In the genomic region with DNA sequence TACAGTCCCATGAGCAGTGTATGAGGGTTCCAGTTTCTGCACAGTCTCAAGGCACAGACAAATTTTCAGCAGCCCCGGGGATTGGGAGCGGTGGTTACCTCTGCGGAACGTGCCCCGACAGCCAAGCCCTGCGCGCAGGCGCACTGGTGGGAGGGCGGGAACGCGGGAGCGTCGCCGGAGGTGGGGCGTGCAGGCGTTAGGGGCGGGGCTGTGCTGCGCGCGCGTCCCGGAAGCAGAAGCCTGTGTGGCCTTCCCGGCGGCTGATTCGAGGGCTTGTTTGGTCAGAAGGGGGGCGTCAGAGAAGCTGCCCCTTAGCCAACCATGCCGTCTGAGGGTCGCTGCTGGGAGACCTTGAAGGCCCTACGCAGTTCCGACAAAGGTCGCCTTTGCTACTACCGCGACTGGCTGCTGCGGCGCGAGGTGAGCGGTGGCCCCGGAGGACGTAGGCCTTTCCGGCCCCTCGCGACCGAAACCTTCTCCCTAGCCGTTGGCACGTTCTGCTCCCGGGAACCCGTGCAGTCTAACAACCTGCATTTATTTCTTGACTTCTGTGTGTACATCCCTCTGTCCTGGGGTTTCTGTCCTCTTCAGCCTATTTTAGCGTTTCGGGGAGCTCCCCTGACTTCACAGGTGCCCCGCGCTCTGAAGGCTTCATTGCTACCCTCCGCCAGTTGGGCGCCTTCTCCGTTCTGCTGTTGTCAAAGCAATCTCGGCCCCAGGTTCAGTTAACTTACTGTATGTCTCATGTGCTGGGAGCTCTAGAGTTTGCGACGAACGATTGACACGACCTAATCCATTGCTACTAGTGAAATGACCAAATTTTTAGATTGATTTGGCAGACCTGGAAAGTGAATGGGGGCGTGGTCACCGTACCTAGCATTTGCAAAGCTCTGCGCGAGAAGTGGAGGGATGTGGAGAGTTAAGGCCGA, we compare ENCODE assay signal across 8 cellular contexts. TPM values are rescaled to one million over a fixed set of nuclear protein-coding genes. Genes with fewer than 3 reads are reported as not detected.
DNase-seq lines count a peak whose midpoint lies in the region; ATAC-seq, FAIRE-seq and TF ChIP-seq lines count a peak whose summit lies in the region.

A gene with protein sequence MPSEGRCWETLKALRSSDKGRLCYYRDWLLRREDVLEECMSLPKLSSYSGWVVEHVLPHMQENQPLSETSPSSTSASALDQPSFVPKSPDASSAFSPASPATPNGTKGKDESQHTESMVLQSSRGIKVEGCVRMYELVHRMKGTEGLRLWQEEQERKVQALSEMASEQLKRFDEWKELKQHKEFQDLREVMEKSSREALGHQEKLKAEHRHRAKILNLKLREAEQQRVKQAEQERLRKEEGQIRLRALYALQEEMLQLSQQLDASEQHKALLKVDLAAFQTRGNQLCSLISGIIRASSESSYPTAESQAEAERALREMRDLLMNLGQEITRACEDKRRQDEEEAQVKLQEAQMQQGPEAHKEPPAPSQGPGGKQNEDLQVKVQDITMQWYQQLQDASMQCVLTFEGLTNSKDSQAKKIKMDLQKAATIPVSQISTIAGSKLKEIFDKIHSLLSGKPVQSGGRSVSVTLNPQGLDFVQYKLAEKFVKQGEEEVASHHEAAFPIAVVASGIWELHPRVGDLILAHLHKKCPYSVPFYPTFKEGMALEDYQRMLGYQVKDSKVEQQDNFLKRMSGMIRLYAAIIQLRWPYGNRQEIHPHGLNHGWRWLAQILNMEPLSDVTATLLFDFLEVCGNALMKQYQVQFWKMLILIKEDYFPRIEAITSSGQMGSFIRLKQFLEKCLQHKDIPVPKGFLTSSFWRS (plus strand): TSS at position 235 of the 929 bp plus-strand sequence. CDS start 87 bp downstream, at position 322.

- no peak within 1 kb of the TSS for H3K27ac ChIP-seq in H1 (ENCODE audit: low read depth, low read length)
- H3K27ac ChIP-seq in mesenchymal stem cell (ENCODE audit: low read length, poor library complexity, severe bottlenecking) = peak within 1 kb of the TSS; percentile 76

- H2BK12ac ChIP-seq in H1 (ENCODE audit: low read depth, low read length) = no peak within 1 kb of the TSS
- no peak within 1 kb of the TSS for H2BK12ac ChIP-seq in mesenchymal stem cell (ENCODE audit: low read length in 2 of 2)

- POLR2A ChIA-PET in Caco-2 (lab: Charles Lee) (interaction anchor here (0.6 to 1.4 kb wide), 7 partner anchors 10 to 713 kb away, joined by 3 to 11 read pairs (median 5); partner anchors contain the start of gene SPTAN1), H1 (lab: Charles Lee; ENCODE audit: partially characterized antibody) (interaction anchor here (0.8 to 2.0 kb wide), 8 partner anchors 10 to 309 kb away, joined by 3 to 7 read pairs (median 4); partner anchors contain the start of genes GOLGA2, SPTAN1 and SWI5)

- peak; percentile 82 for ATAC-seq in GM21381 (IDR thresholded peaks at IDR 0.05; ENCODE audit: unreplicated experiment)

- H3K4me2 ChIP-seq in H1 (ENCODE audit: insufficient read depth in 1 of 2, low read depth in 2 of 2, low read length in 2 of 2) = peak within 1 kb of the TSS; percentile 90 to 92
- H3K4me2 ChIP-seq in mesenchymal stem cell (ENCODE audit: low read length, poor library complexity, severe bottlenecking) = peak within 1 kb of the TSS; percentile 93

- no peaks in the 10 kb centered on the region for H3K9me3 Mint-ChIP-seq in Caco-2 (ENCODE audit: unreplicated experiment)

- no peak within 1 kb of the TSS for H2AK5ac ChIP-seq in H1 (ENCODE audit: low read depth, low read length)
- no peak within 1 kb of the TSS for H2AK5ac ChIP-seq in mesenchymal stem cell (ENCODE audit: low read length, severe bottlenecking)

- no peak within 1 kb of the TSS for H2BK15ac ChIP-seq in H1 (ENCODE audit: low read length)
- no peak within 1 kb of the TSS for H2BK15ac ChIP-seq in mesenchymal stem cell (ENCODE audit: low read depth, poor library complexity, severe bottlenecking)

- H2BK120ac ChIP-seq in H1 (replicated peaks; ENCODE audit: low read depth, low read length) (no peak within 1 kb of the TSS), mesenchymal stem cell (ENCODE audit: low read depth, low read length) (no peak within 1 kb of the TSS)

- TF ChIP-seq POLR2A in H1 (IDR thresholded peaks at IDR 0.05; ENCODE audit: control extremely low read depth in 1 of 2, low read depth in 2 of 2, low read length in 2 of 2) = peak in 1 of 2 experiments; percentile 61; a peak in 2 of 3 replicates

- no peak for TF ChIP-seq RAD21 in H1 (IDR thresholded peaks at IDR 0.05 in 1 of 2, conservative IDR thresholded peaks at IDR 0.05 in 1 of 2; ENCODE audit: low read depth in 2 of 2, low read length in 2 of 2)

- no peak for FAIRE-seq in H1 (lab: Jason Lieb, UNC)

- H4K20me1 ChIP-seq in H1 (replicated peaks in 1 of 2; ENCODE audit: control insufficient read depth in 1 of 2, insufficient read depth in 2 of 2, low read length in 2 of 2) = peaks cover 0 to 2% of the 10 kb centered on the region in 2 experiments

- no peaks in the 10 kb centered on the region for H3K79me1 ChIP-seq in H1 (ENCODE audit: low read depth, low read length)
- peaks cover 11% of the 10 kb centered on the region for H3K79me1 ChIP-seq in mesenchymal stem cell (replicated peaks; ENCODE audit: low read length, poor library complexity, severe bottlenecking)

- intact Hi-C loops in Caco-2 (cut with micrococcal nuclease; ENCODE audit: unreplicated experiment) = loop anchor here (2.0 to 10.0 kb wide), 3 partner anchors 48 to 130 kb away; partner anchors contain the start of genes ODF2, SPTAN1 and URM1

- peaks cover 9% of the 10 kb centered on the region; the same call in 1 of the 2 replicates for H3K23me2 ChIP-seq in H1 (ENCODE audit: low read depth, low read length)

- H3K14ac ChIP-seq in H1 (ENCODE audit: insufficient read length) (no peak within 1 kb of the TSS), mesenchymal stem cell (ENCODE audit: low read length in 2 of 2) (peak within 1 kb of the TSS in 1 of 2 experiments; percentile 82)

- peaks cover 32% of the 10 kb centered on the region for H3K36me3 Mint-ChIP-seq in Caco-2 (ENCODE audit: insufficient read depth, unreplicated experiment)

- H3K36me3 ChIP-seq in Caco-2 (ENCODE audit: control insufficient read depth, insufficient read depth, low read length) (no peaks in the 10 kb centered on the region; the same call in 1 of the 2 replicates), H1 (ENCODE audit: control insufficient read depth in 2 of 4, insufficient read depth in 4 of 4, low read length in 3 of 4) (peaks cover 0 to 3% (median 0%) of the 10 kb centered on the region in 4 experiments; a peak in 1 of 8 replicates), mesenchymal stem cell (ENCODE audit: control insufficient read depth in 1 of 2, insufficient read depth in 2 of 2, low read depth in 1 of 2, low read length in 2 of 2) (peaks cover 12 to 31% of the 10 kb centered on the region in 2 experiments)

- H3K9ac ChIP-seq in H1 (replicated peaks in 1 of 4; ENCODE audit: extremely low read depth in 1 of 4, low read depth in 3 of 4, low read length in 3 of 4) (peak within 1 kb of the TSS; percentile 9 to 81 (median 74)), mesenchymal stem cell (ENCODE audit: low read length) (peak within 1 kb of the TSS; percentile 98)

- H3K4me3 ChIP-seq in Caco-2 (ENCODE audit: low read depth, low read length) (peak within 1 kb of the TSS; percentile 99), H1 (ENCODE audit: extremely low read depth in 1 of 4, insufficient read depth in 2 of 4, low read depth in 3 of 4, low read length in 4 of 4) (peak within 1 kb of the TSS; percentile 77 to 99 (median 94)), mesenchymal stem cell (ENCODE audit: insufficient read depth in 1 of 2, low read depth in 1 of 2, low read length in 2 of 2) (peak within 1 kb of the TSS; percentile 90 to 98)

- peak within 1 kb of the TSS; percentile 71; the same call in 1 of the 2 replicates for H4K8ac ChIP-seq in H1 (ENCODE audit: extremely low read depth, insufficient read depth, low read length)
- peak within 1 kb of the TSS; percentile 54 for H4K8ac ChIP-seq in mesenchymal stem cell (ENCODE audit: low read length)

- no peaks in the 10 kb centered on the region for H3K27me3 Mint-ChIP-seq in Caco-2 (ENCODE audit: insufficient read depth, unreplicated experiment)

- H3K4me1 ChIP-seq in Caco-2 (peaks cover 16% of the 10 kb centered on the region), H1 (replicated peaks in 1 of 4; ENCODE audit: control insufficient read depth in 3 of 4, insufficient read depth in 4 of 4, low read length in 3 of 4) (peaks cover 0 to 3% (median 0%) of the 10 kb centered on the region in 4 experiments; a peak in 3 of 7 replicates), mesenchymal stem cell (ENCODE audit: control insufficient read depth, insufficient read depth, low read depth, low read length) (peaks cover 7% of the 10 kb centered on the region)

- TF ChIP-seq CTCF in Caco-2 (IDR thresholded peaks at IDR 0.05; ENCODE audit: insufficient read depth in 1 of 2, low read depth in 1 of 2, low read length in 1 of 2, severe bottlenecking in 1 of 2, unreplicated experiment in 1 of 2) (no peak), H1 (IDR thresholded peaks at IDR 0.05; ENCODE audit: control extremely low read depth in 1 of 3, insufficient read depth in 1 of 3, low read depth in 1 of 3, low read length in 3 of 3) (no peak)

- H3K23ac ChIP-seq in H1 (ENCODE audit: insufficient read length) (no peak within 1 kb of the TSS), mesenchymal stem cell (ENCODE audit: low read length in 2 of 2) (no peak within 1 kb of the TSS)

- no peak for TF ChIP-seq EP300 in H1 (IDR thresholded peaks at IDR 0.05; ENCODE audit: borderline replicate concordance in 1 of 2, low read depth in 2 of 2, low read length in 2 of 2)

- H3K27me3 ChIP-seq in Caco-2 (replicated peaks; ENCODE audit: control insufficient read depth, insufficient read depth, low read length) (no peaks in the 10 kb centered on the region), H1 (replicated peaks in 1 of 4; ENCODE audit: control insufficient read depth in 3 of 4, extremely low read depth in 1 of 4, insufficient read depth in 3 of 4, low read length in 3 of 4) (no peaks in the 10 kb centered on the region), mesenchymal stem cell (ENCODE audit: control insufficient read depth in 1 of 2, insufficient read depth in 1 of 2, low read length in 2 of 2) (no peaks in the 10 kb centered on the region)

- CTCF ChIA-PET in Caco-2 (lab: Charles Lee) (interaction anchor here (0.5 to 1.2 kb wide), 3 partner anchors 55 to 108 kb away, joined by 3 to 7 read pairs (median 3); no protein-coding TSS in a partner anchor), H1 (lab: Charles Lee; ENCODE audit: partially characterized antibody) (interaction anchor here (0.5 to 1.0 kb wide), 4 partner anchors 54 to 196 kb away, joined by 3 to 4 read pairs (median 3); no protein-coding TSS in a partner anchor)

- peak within 1 kb of the TSS; percentile 80 for H3K56ac ChIP-seq in H1 (replicated peaks; ENCODE audit: insufficient read length, low read depth, low read length)

- H3K4me3 Mint-ChIP-seq in Caco-2 (ENCODE audit: unreplicated experiment) = peak within 1 kb of the TSS; percentile 96

- peak within 1 kb of the TSS; percentile 78 for H4K5ac ChIP-seq in H1 (ENCODE audit: insufficient read length, low read depth, low read length)

- H3K18ac ChIP-seq in H1 (ENCODE audit: extremely low read depth, low read length) = 0 out of 2 replicates have a peak within 1 kb of the TSS, but pooled peaks have one; percentile 65
- peak within 1 kb of the TSS; percentile 65 to 95 for H3K18ac ChIP-seq in mesenchymal stem cell (ENCODE audit: low read depth in 1 of 2, low read length in 2 of 2)

- no peak within 1 kb of the TSS for H2BK20ac ChIP-seq in H1 (ENCODE audit: low read length)

- no peaks in the 10 kb centered on the region for H3K79me2 ChIP-seq in H1 (ENCODE audit: control insufficient read depth in 1 of 2, insufficient read depth in 2 of 2, low read length in 2 of 2)

- H3K9me3 ChIP-seq in Caco-2 (no peaks in the 10 kb centered on the region), H1 (ENCODE audit: insufficient read depth in 2 of 2, low read depth in 1 of 2, low read length in 1 of 2) (no peaks in the 10 kb centered on the region), mesenchymal stem cell (ENCODE audit: control insufficient read depth, low read length) (no peaks in the 10 kb centered on the region)

- H3K4ac ChIP-seq in H1 (replicated peaks; ENCODE audit: insufficient read length, low read depth, low read length) (no peak within 1 kb of the TSS), mesenchymal stem cell (ENCODE audit: low read depth in 1 of 2, low read length in 2 of 2) (peak within 1 kb of the TSS in 1 of 2 experiments; percentile 92)

- peak within 1 kb of the TSS; percentile 97 for H3K27ac Mint-ChIP-seq in Caco-2 (ENCODE audit: unreplicated experiment)

- H2BK5ac ChIP-seq in H1 (ENCODE audit: low read depth, low read length) = peak within 1 kb of the TSS; percentile 76
- H2BK5ac ChIP-seq in mesenchymal stem cell (ENCODE audit: low read depth, low read length, poor library complexity, severe bottlenecking) = no peak within 1 kb of the TSS

- H3K4me1 Mint-ChIP-seq in Caco-2 (ENCODE audit: low read depth, unreplicated experiment) = no peaks in the 10 kb centered on the region

- WGBS in H1 (ENCODE audit: extremely low coverage in 1 of 2, insufficient coverage in 1 of 2, insufficient read length in 1 of 2, insufficient replicate concordance in 2 of 2, low coverage in 1 of 2, low lambda C conversion rate in 2 of 2, missing lambda C conversion rate in 1 of 2), 2 experiments = 3% methylated on average over 58 of the region's 64 CpGs; no CpG with 5 or more reads in 1 of the 2 experiments
- WGBS in mesenchymal stem cell = 1% methylated on average over 59 of the region's 64 CpGs

- BruUV-seq in Caco-2 (replicated peaks; lab: Mats Ljungman, UMichigan) = TSS peak; percentile 50

- peak within 1 kb of the TSS; percentile 95 for H2AFZ ChIP-seq in H1 (ENCODE audit: low read length)
- peak within 1 kb of the TSS; percentile 83 for H2AFZ ChIP-seq in mesenchymal stem cell (ENCODE audit: low read depth, low read length)

- DNase-seq in Caco-2 = peak; percentile 94 to 97
- peak in 74 of 76 experiments; percentile 45 to 97 (median 89) for DNase-seq in HUDEP-2 (lab: John Stamatoyannopoulos, UW; ENCODE audit: unreplicated experiment in 76 of 76)
- peak; percentile 84 for DNase-seq in NOMO-1 treated with dmso at 0.1 percent for 144 hours (lab: John Stamatoyannopoulos, UW; ENCODE audit: unreplicated experiment)
- DNase-seq in activated CD8-positive, alpha-beta memory T cell treated with anti-CD3 and anti-CD28 coated beads for 48 hours (ENCODE audit: low read depth in 2 of 3, low spot score in 2 of 3) = peak; percentile 91 to 95 (median 93)
- DNase-seq in H1 (ENCODE audit: low read depth in 1 of 2, low spot score in 2 of 2) = peak; percentile 77 to 99
- peak; percentile 91 for DNase-seq in mesenchymal stem cell
- DNase-seq in stimulated activated CD8-positive, alpha-beta memory T cell treated with anti-CD3 and anti-CD28 coated beads, Interleukin-12 subunit alpha, Interleukin-12 subunit beta, amount 100 ng/mL, for 4 hours (ENCODE audit: low read depth) = peak; percentile 97

- H4K91ac ChIP-seq in H1 (replicated peaks; ENCODE audit: insufficient read length, low read length) (no peak within 1 kb of the TSS), mesenchymal stem cell (ENCODE audit: low read length) (no peak within 1 kb of the TSS)

RNA-seq across cellular contexts. Expression of the gene that starts here (rescaled TPM):
- total RNA-seq in Caco-2 (2022) = 30.4 and 30.8 TPM in 2 replicates
- total RNA-seq in H1 (2021; fragmentation: NEBNext Ultra II Directional; extraction: Animal tissue kit (Norgen Biotek cat#: 25700)) = 14.9 and 15.1 TPM in 2 replicates
- 9.6 and 10.0 TPM in 2 replicates for polyA plus RNA-seq in H1 (2011; rRNA removed)
- 10.4 TPM for polyA plus RNA-seq in H1 (2011; cell fraction: cytosol; rRNA removed)
- 10.9 TPM for polyA plus RNA-seq in H1 (2011; cell fraction: nucleus; rRNA removed)
- polyA plus RNA-seq in H1 (2012, experiment 1 of 2) = 10.2 to 12.4 TPM (median 11.1 TPM) in 4 replicates
- 3.5 TPM for polyA plus RNA-seq in H1 (2012, experiment 2 of 2)
- polyA plus RNA-seq in H1 (2013, experiment 1 of 2) = 8.7 TPM
- 8.1 TPM for polyA plus RNA-seq in H1 (2013, experiment 2 of 2)
- polyA minus RNA-seq in H1 (2011; rRNA and poly(A)+ RNA removed) = 20.2 and 21.7 TPM in 2 replicates
- polyA minus RNA-seq in H1 (2011; cell fraction: cytosol; rRNA and poly(A)+ RNA removed) = 17.5 TPM
- 7.3 TPM for polyA minus RNA-seq in H1 (2011; cell fraction: nucleus; rRNA and poly(A)+ RNA removed)
- polyA plus RNA-seq in mesenchymal stem cell (2013, experiment 1 of 2) = 9.8 TPM
- polyA plus RNA-seq in mesenchymal stem cell (2013, experiment 2 of 2) = 10.1 TPM
